In genomic region chr4:148445903-148446261, GRCh38 we compare ENCODE assay signal across 8 cellular contexts. TPM values are rescaled to one million over a fixed set of nuclear protein-coding genes. Genes with fewer than 3 reads are reported as not detected.
DNase-seq lines count a peak whose midpoint lies in the region; ATAC-seq and TF ChIP-seq lines count a peak whose summit lies in the region.

No MANE protein-coding gene starts in this region.

- H3K9me3 ChIP-seq in ectodermal cell (ENCODE audit: control insufficient read depth, low read length) (no peaks in the 10 kb centered on the region), neural cell (ENCODE audit: low read length) (no peaks in the 10 kb centered on the region)

- peak overlapping the region; percentile 34 for H3K4me3 ChIP-seq in BJ (ENCODE audit: low read depth, low read length)
- peak overlapping the region; percentile 59 for H3K4me3 ChIP-seq in ectodermal cell (ENCODE audit: insufficient read depth, low read depth, low read length)
- peak overlapping the region; percentile 94 for H3K4me3 ChIP-seq in neural cell (ENCODE audit: low read length)

- peak overlapping the region; percentile 57 for H3K9ac ChIP-seq in neural cell (ENCODE audit: low read length)

- in situ Hi-C loops in KBM-7 (cut with MboI; ENCODE audit: low pct_unique_long_range_greater_than_20kb, low sequenced_read_pairs): no loop called here

- TF ChIP-seq CTCF in BJ (IDR thresholded peaks at IDR 0.05; ENCODE audit: insufficient read depth, low read depth, low read length): no peak
- TF ChIP-seq CTCF in neural cell (IDR thresholded peaks at IDR 0.05; ENCODE audit: poor library complexity, severe bottlenecking): no peak

- H3K79me2 ChIP-seq in neural cell (replicated peaks; ENCODE audit: insufficient read depth, low read length): no peaks in the 10 kb centered on the region

- peaks cover 13% of the 10 kb centered on the region for H3K4me1 ChIP-seq in ectodermal cell (ENCODE audit: control insufficient read depth, insufficient read depth, low read length)

- H3K36me3 ChIP-seq in BJ (ENCODE audit: control insufficient read depth, insufficient read depth, low read length) (no peaks in the 10 kb centered on the region), ectodermal cell (ENCODE audit: control insufficient read depth, insufficient read depth, low read length) (no peaks in the 10 kb centered on the region), neural cell (ENCODE audit: insufficient read depth, low read length) (no peaks in the 10 kb centered on the region)

- CTCF ChIA-PET in BJ (lab: Yijun Ruan, JAX): no interaction called here

- DNase-seq in BJ (ENCODE audit: low read depth) (no peak), NCI-H69 (lab: John Stamatoyannopoulos, UW) (peak; percentile 25), KBM-7 (no peak), NCI-H2107 (lab: John Stamatoyannopoulos, UW) (no peak)

- H4K20me1 ChIP-seq in neural cell (ENCODE audit: insufficient read depth): no peaks in the 10 kb centered on the region

- H3K4me2 ChIP-seq in neural cell (ENCODE audit: low read length): no peak overlapping the region

- no peak for TF ChIP-seq EP300 in neural cell (conservative IDR thresholded peaks at IDR 0.05; ENCODE audit: poor library complexity, severe bottlenecking)

- TF ChIP-seq RAD21 in neural cell (conservative IDR thresholded peaks at IDR 0.05): no peak

- ATAC-seq in GM19395 (IDR thresholded peaks at IDR 0.05; ENCODE audit: unreplicated experiment) (no peak), HG02885 (IDR thresholded peaks at IDR 0.05; ENCODE audit: poor library complexity, unreplicated experiment) (no peak)

- H3F3A ChIP-seq in neural cell (ENCODE audit: insufficient read depth, low read length, poor library complexity, severe bottlenecking): no peaks in the 10 kb centered on the region

- H3K27ac ChIP-seq in ectodermal cell (ENCODE audit: insufficient read depth, low read depth, low read length, poor library complexity, severe bottlenecking) (no peak overlapping the region), neural cell (ENCODE audit: low read length) (no peak overlapping the region)

- no peaks in the 10 kb centered on the region for H3K9me2 ChIP-seq in neural cell (ENCODE audit: insufficient read depth, low read length)

- no peak overlapping the region for H2AFZ ChIP-seq in neural cell (ENCODE audit: low read depth, low read length)

- 1% methylated on average over 6 of the region's 7 CpGs for WGBS in ectodermal cell, 2 experiments

- H3K27me3 ChIP-seq in BJ (ENCODE audit: control insufficient read depth, insufficient read depth, low read length): peaks cover 23% of the 10 kb centered on the region
- H3K27me3 ChIP-seq in ectodermal cell (ENCODE audit: control insufficient read depth, insufficient read depth, low read length, poor library complexity, severe bottlenecking): peaks cover 65% of the 10 kb centered on the region
- peaks cover 73% of the 10 kb centered on the region for H3K27me3 ChIP-seq in neural cell (ENCODE audit: insufficient read depth, low read depth, low read length)

- POLR2A ChIA-PET in BJ (lab: Charles Lee): no interaction called here

TF ChIP-seq in neural cell, 6 proteins besides CTCF, POLR2A, EP300 and RAD21:
- TF ChIP-seq MXI1 (conservative IDR thresholded peaks at IDR 0.05; ENCODE audit: poor library complexity, severe bottlenecking) (no peak), POLR2AphosphoS5 (IDR thresholded peaks at IDR 0.05) (no peak), EZH2 (IDR thresholded peaks at IDR 0.05; ENCODE audit: borderline replicate concordance, insufficient read depth, low read length, poor library complexity, severe bottlenecking) (no peak), REST (IDR thresholded peaks at IDR 0.05; ENCODE audit: borderline replicate concordance) (no peak), TAF1 (IDR thresholded peaks at IDR 0.05; ENCODE audit: low read depth) (no peak), SMC3 (conservative IDR thresholded peaks at IDR 0.05; ENCODE audit: poor library complexity) (no peak)

RNA-seq across cellular contexts. Expression of gene NR3C2, which starts 3.7 kb away (rescaled TPM):
- polyA plus RNA-seq in BJ (2011; rRNA removed): 0.06 and 0.18 TPM in 2 replicates
- polyA minus RNA-seq in BJ (2011; rRNA and poly(A)+ RNA removed): 0.19 TPM in 1 of 2 replicates, not detected in the other
- 0.52 TPM for polyA plus RNA-seq in ectodermal cell (2013, experiment 1 of 4)
- polyA plus RNA-seq in ectodermal cell (2013, experiment 2 of 4): 0.30 TPM
- polyA plus RNA-seq in ectodermal cell (2013, experiment 3 of 4): 0.37 TPM
- 0.28 TPM for polyA plus RNA-seq in ectodermal cell (2013, experiment 4 of 4)
- polyA plus RNA-seq in neural cell: 0.06 and 0.12 TPM in 2 replicates
- polyA minus RNA-seq in neural cell: 0.58 and 1.5 TPM in 2 replicates

Comparison
In these comparisons a context has a peak if more than half of its experiments do, and no peak if none do; other contexts are left out.
1. H3K4me3 ChIP-seq: peak in every context shown above with its lines; median percentile 94 in neural cell; 59 in ectodermal cell; 34 in BJ.